ENCODE assay signal across 15 cellular contexts in genomic region chr22:38259370-38259769, GRCh38. TPM values are rescaled to one million over a fixed set of nuclear protein-coding genes. Genes with fewer than 3 reads are reported as not detected.
DNase-seq lines count a peak whose midpoint lies in the region; ATAC-seq, FAIRE-seq and TF ChIP-seq lines count a peak whose summit lies in the region.
"Had no signal": no experiment of that assay in that cellular context is flagged by ENCODE, and none has a peak within 500 bp of the region (broad histone marks: within the 10 kb centered on the region; RNA-seq: fewer than 3 reads in every experiment).

No MANE protein-coding gene starts in this region.

- WGBS in IMR-90 (ENCODE audit: extremely low coverage in 2 of 2, insufficient read length in 1 of 2), 2 experiments, result 80% methylated on average over 1 of the region's 8 CpGs; no CpG with 5 or more reads in 1 of the 2 experiments
- 79 to 90% (median 82%) methylated on average over 8 of the region's 8 CpGs for WGBS in stomach, 5 donors

- H2AK9ac ChIP-seq in IMR-90 (replicated peaks; ENCODE audit: low read depth, low read length, poor library complexity), result no peak overlapping the region

- no peaks in the 10 kb centered on the region for H3K27me3 Mint-ChIP-seq in WTC11 (ENCODE audit: low read depth)
- no peaks in the 10 kb centered on the region for H3K27me3 Mint-ChIP-seq in activated CD4-positive, alpha-beta T cell treated with anti-CD3 and anti-CD28 coated beads for 36 hours
- H3K27me3 Mint-ChIP-seq: activated naive CD4-positive, alpha-beta T cell treated with anti-CD3 and anti-CD28 coated beads, Interleukin-2, amount 50 U/mL, for 24 hours had no signal

- no TSS peak for BruUV-seq in IMR-90 (replicated peaks; lab: Mats Ljungman, UMichigan)

- H3K27me3 ChIP-seq in IMR-90 (ENCODE audit: control insufficient read depth, insufficient read depth, low read length), result no peaks in the 10 kb centered on the region
- no peaks in the 10 kb centered on the region for H3K27me3 ChIP-seq in left lung
- no peaks in the 10 kb centered on the region for H3K27me3 ChIP-seq in stomach
- H3K27me3 ChIP-seq: pancreas had no signal

- ATAC-seq in IMR-90 (ENCODE audit: low read depth), result no peak
- ATAC-seq in WTC11, result no peak
- no peak for ATAC-seq in left lung
- ATAC-seq in GM19452 (IDR thresholded peaks at IDR 0.05; ENCODE audit: unreplicated experiment), result no peak
- no peak for ATAC-seq in activated CD4-positive, alpha-beta T cell treated with anti-CD3 and anti-CD28 coated beads for 36 hours
- ATAC-seq: activated CD8-positive, alpha-beta T cell treated with anti-CD3 and anti-CD28 coated beads, Interleukin-2, amount 10 ng/mL, durations not matched to agents 7 days and 5 days; pancreas had no signal

- DNase-seq in IMR-90 (no peak), WTC11 (ENCODE audit: low spot score) (no peak), left lung (peak in 1 of 2 donors; percentile 25), stomach (no peak), D721Med (ENCODE audit: insufficient read length, low spot score) (no peak), NCI-H1436 (lab: John Stamatoyannopoulos, UW) (no peak)
- no peak for DNase-seq in activated CD4-positive, alpha-beta T cell treated with anti-CD3 and anti-CD28 coated beads for 36 hours
- DNase-seq: activated CD8-positive, alpha-beta T cell treated with anti-CD3 and anti-CD28 coated beads, Interleukin-2, amount 10 ng/mL, durations not matched to agents 7 days and 5 days; kidney glomerular epithelial cell; NCI-H1417; pancreas had no signal

- H3K18ac ChIP-seq in IMR-90 (ENCODE audit: low read depth, low read length), result no peak overlapping the region

- H3K4me1 Mint-ChIP-seq in WTC11, result peaks cover 41% of the 10 kb centered on the region
- peaks cover 19% of the 10 kb centered on the region for H3K4me1 Mint-ChIP-seq in activated CD4-positive, alpha-beta T cell treated with anti-CD3 and anti-CD28 coated beads for 36 hours

- H3K4me3 ChIP-seq in IMR-90 (ENCODE audit: insufficient read depth, low read depth, low read length) (no peak overlapping the region), left lung (no peak overlapping the region), stomach (no peak overlapping the region)
- H3K4me3 ChIP-seq: pancreas had no signal

- H3K27ac Mint-ChIP-seq in WTC11, result peak overlapping the region; percentile 83
- H3K27ac Mint-ChIP-seq in activated CD4-positive, alpha-beta T cell treated with anti-CD3 and anti-CD28 coated beads for 36 hours, result no peak overlapping the region
- H3K27ac Mint-ChIP-seq: activated CD8-positive, alpha-beta T cell treated with anti-CD3 and anti-CD28 coated beads, Interleukin-2, amount 10 ng/mL, durations not matched to agents 7 days and 5 days; activated naive CD4-positive, alpha-beta T cell treated with anti-CD3 and anti-CD28 coated beads, Interleukin-2, amount 50 U/mL, for 24 hours; T-helper 1 cell treated with Interleukin-12 subunit alpha and Interleukin-12 subunit beta and Interleukin-4 antibody, amounts not matched to agents 30 μg/mL and 1 μg/mL, for 36 hours had no signal

- H4K8ac ChIP-seq in IMR-90 (ENCODE audit: low read depth in 2 of 2, low read length in 2 of 2), result peak overlapping the region in 1 of 2 experiments; percentile 27; a peak in 1 of 4 replicates

- no peak overlapping the region for H2AFZ ChIP-seq in IMR-90 (replicated peaks; ENCODE audit: low read length, poor library complexity)

- CTCF ChIA-PET in IMR-90 (lab: Yijun Ruan, JAX), result no interaction called here
- CTCF ChIA-PET in WTC11 (lab: Charles Lee), result interaction anchor here (0.6 kb wide), 1 partner anchor 315 kb away, joined by 4 read pairs; no protein-coding TSS in a partner anchor
- CTCF ChIA-PET in activated CD4-positive, alpha-beta T cell treated with anti-CD3 and anti-CD28 coated beads for 36 hours (lab: Charles Lee), result no interaction called here

- H3K79me1 ChIP-seq in IMR-90 (ENCODE audit: low read depth in 1 of 2, low read length in 2 of 2), result peaks cover 15 to 87% of the 10 kb centered on the region in 2 experiments

- H3K14ac ChIP-seq in IMR-90 (replicated peaks; ENCODE audit: low read depth, low read length), result peak overlapping the region; percentile 57; the same call in 1 of the 2 replicates

- no peak overlapping the region for H2BK20ac ChIP-seq in IMR-90 (ENCODE audit: low read depth, low read length)

- H2BK5ac ChIP-seq in IMR-90 (ENCODE audit: low read depth, low read length, poor library complexity, severe bottlenecking), result peak overlapping the region; percentile 0

- FAIRE-seq in D721Med (lab: Jason Lieb, UNC), result no peak
- FAIRE-seq: colon, pancreas had no signal

- no peak overlapping the region; the same call in 1 of the 2 replicates for H2BK120ac ChIP-seq in IMR-90 (ENCODE audit: low read depth, low read length)

- peak overlapping the region; percentile 53; the same call in 1 of the 2 replicates for H3K23ac ChIP-seq in IMR-90 (ENCODE audit: low read depth, low read length)

- H3K36me3 Mint-ChIP-seq in WTC11, result peaks cover 5% of the 10 kb centered on the region; the same call in 1 of the 2 replicates
- peaks cover 2% of the 10 kb centered on the region for H3K36me3 Mint-ChIP-seq in activated CD4-positive, alpha-beta T cell treated with anti-CD3 and anti-CD28 coated beads for 36 hours (ENCODE audit: low read depth)

- H4K20me1 ChIP-seq in IMR-90 (ENCODE audit: insufficient read depth, low read length), result peaks cover 84% of the 10 kb centered on the region

- peaks cover 4% of the 10 kb centered on the region for H3K36me3 ChIP-seq in IMR-90 (ENCODE audit: control insufficient read depth, insufficient read depth, low read length)
- H3K36me3 ChIP-seq in left lung, result no peaks in the 10 kb centered on the region
- H3K36me3 ChIP-seq in stomach, result peaks cover 0 to 3% (median 0%) of the 10 kb centered on the region in 4 donors
- H3K36me3 ChIP-seq: pancreas had no signal

- H2AK5ac ChIP-seq in IMR-90 (ENCODE audit: low read depth, low read length), result peak overlapping the region; percentile 11; the same call in 1 of the 2 replicates

- TF ChIP-seq POLR2A in IMR-90 (IDR thresholded peaks at IDR 0.05; ENCODE audit: low read depth, low read length) (no peak), stomach (IDR thresholded peaks at IDR 0.05) (no peak)

- H3K4me1 ChIP-seq in IMR-90 (ENCODE audit: control insufficient read depth, insufficient read depth, low read length) (peaks cover 26% of the 10 kb centered on the region), left lung (peaks cover 41 to 74% of the 10 kb centered on the region in 2 donors), stomach (peaks cover 52 to 78% (median 67%) of the 10 kb centered on the region in 4 donors)

- no peak overlapping the region for H3K4ac ChIP-seq in IMR-90 (ENCODE audit: low read depth, low read length)

- no peak overlapping the region; the same call in 2 of the 3 replicates for H2BK15ac ChIP-seq in IMR-90 (ENCODE audit: low read depth, low read length)

- TF ChIP-seq CTCF in IMR-90 (conservative IDR thresholded peaks at IDR 0.05; ENCODE audit: low read depth, low read length), result no peak
- no peak for TF ChIP-seq CTCF in WTC11 (IDR thresholded peaks at IDR 0.05)
- TF ChIP-seq CTCF in left lung (IDR thresholded peaks at IDR 0.05), result no peak
- no peak for TF ChIP-seq CTCF in stomach (IDR thresholded peaks at IDR 0.05)
- no peak for TF ChIP-seq CTCF in D721Med (IDR thresholded peaks at IDR 0.05; ENCODE audit: insufficient read depth, missing control alignments)

- H3K4me2 ChIP-seq in IMR-90 (ENCODE audit: low read depth, low read length), result no peak overlapping the region

- H3K56ac ChIP-seq in IMR-90 (ENCODE audit: extremely low read depth, insufficient read depth, low read length), result no peak overlapping the region

- no peak for TF ChIP-seq EP300 in stomach (IDR thresholded peaks at IDR 0.05)

- H3K27ac ChIP-seq in IMR-90 (ENCODE audit: insufficient read depth, low read length) (no peak overlapping the region), left lung (peak overlapping the region; percentile 55 to 76), stomach (peak overlapping the region in 4 of 5 donors; percentile 80 to 87 (median 81))

- dilution Hi-C loops in IMR-90 (cut with HindIII; ENCODE audit: low sequenced_read_pairs, unreplicated experiment), result no loop called here

- peaks cover 42% of the 10 kb centered on the region for H3K9me1 ChIP-seq in IMR-90 (ENCODE audit: insufficient read depth, low read length)

- in situ Hi-C loops in IMR-90 (cut with MboI; ENCODE audit: low sequenced_read_pairs), result no loop called here

- H3K9ac ChIP-seq in IMR-90 (ENCODE audit: low read depth, low read length), result no peak overlapping the region

- H3K4me3 Mint-ChIP-seq in WTC11, result no peak overlapping the region
- H3K4me3 Mint-ChIP-seq in activated CD4-positive, alpha-beta T cell treated with anti-CD3 and anti-CD28 coated beads for 36 hours, result no peak overlapping the region
- H3K4me3 Mint-ChIP-seq: activated CD8-positive, alpha-beta T cell treated with anti-CD3 and anti-CD28 coated beads, Interleukin-2, amount 10 ng/mL, durations not matched to agents 7 days and 5 days; activated naive CD4-positive, alpha-beta T cell treated with anti-CD3 and anti-CD28 coated beads, Interleukin-2, amount 50 U/mL, for 24 hours; T-helper 1 cell treated with Interleukin-12 subunit alpha and Interleukin-12 subunit beta and Interleukin-4 antibody, amounts not matched to agents 30 μg/mL and 1 μg/mL, for 36 hours had no signal

- no peak overlapping the region for H4K91ac ChIP-seq in IMR-90 (ENCODE audit: insufficient read depth, low read depth, low read length)

- no peak overlapping the region for H4K5ac ChIP-seq in IMR-90 (ENCODE audit: low read depth, low read length)

- no peaks in the 10 kb centered on the region for H3K9me3 ChIP-seq in IMR-90 (ENCODE audit: control insufficient read depth, insufficient read depth, low read length)
- no peaks in the 10 kb centered on the region for H3K9me3 ChIP-seq in left lung
- no peaks in the 10 kb centered on the region for H3K9me3 ChIP-seq in stomach
- H3K9me3 ChIP-seq: pancreas had no signal

- no peaks in the 10 kb centered on the region for H3K9me3 Mint-ChIP-seq in WTC11
- no peaks in the 10 kb centered on the region for H3K9me3 Mint-ChIP-seq in activated CD4-positive, alpha-beta T cell treated with anti-CD3 and anti-CD28 coated beads for 36 hours (ENCODE audit: low read depth)
- H3K9me3 Mint-ChIP-seq: activated naive CD4-positive, alpha-beta T cell treated with anti-CD3 and anti-CD28 coated beads, Interleukin-2, amount 50 U/mL, for 24 hours; T-helper 1 cell treated with Interleukin-12 subunit alpha and Interleukin-12 subunit beta and Interleukin-4 antibody, amounts not matched to agents 30 μg/mL and 1 μg/mL, for 36 hours had no signal

- TF ChIP-seq RAD21 in IMR-90 (IDR thresholded peaks at IDR 0.05; ENCODE audit: low read length), result no peak

- intact Hi-C loops in IMR-90 (cut with micrococcal nuclease), result no loop called here
- intact Hi-C loops in left lung (cut with DNase I), result no loop called here
- intact Hi-C loops in stomach (cut with DNase I; ENCODE audit: low total_unique reads), result no loop called here
- intact Hi-C loops in activated CD4-positive, alpha-beta T cell treated with anti-CD3 and anti-CD28 coated beads for 36 hours (cut with DNase I, micrococcal nuclease), result no loop called here

- POLR2A ChIA-PET in IMR-90 (lab: Charles Lee; ENCODE audit: unreplicated experiment) (no interaction called here), WTC11 (lab: Charles Lee) (no interaction called here)
- POLR2A ChIA-PET in activated CD4-positive, alpha-beta T cell treated with anti-CD3 and anti-CD28 coated beads for 36 hours (lab: Charles Lee), result no interaction called here

RNA-seq across cellular contexts. Expression of gene TMEM184B, which starts 13.4 kb away (rescaled TPM):
- total RNA-seq in IMR-90 (2012; rRNA removed), result 9.1 and 9.2 TPM in 2 replicates
- 81.1 and 87.5 TPM in 2 replicates for polyA plus RNA-seq in IMR-90 (2012; rRNA removed)
- 40.0 and 98.4 TPM in 2 replicates for polyA plus RNA-seq in IMR-90 (2012; cell fraction: cytosol; rRNA removed)
- polyA plus RNA-seq in IMR-90 (2012; cell fraction: nucleus; rRNA removed; ENCODE audit: low replicate concordance), result 132 and 272 TPM in 2 replicates
- total RNA-seq in WTC11 (2021), result 85.9 to 89.7 TPM (median 88.1 TPM) in 3 replicates
- 10 to 100 TPM; 84.5 to 98.3 TPM for total RNA-seq in left lung
- 100 to 1,000 TPM in 1 of 5 donors, 10 to 100 TPM in 4; 27.0 to 110 (median 75.9) TPM for total RNA-seq in stomach
- 10 to 100 TPM in 2 of 3 donors, 1 to 10 TPM in 1; 10.0 to 13.8 (median 10.8) TPM for polyA plus RNA-seq in stomach
- 10 to 100 TPM; 16.0 to 19.8 TPM for total RNA-seq in activated CD4-positive, alpha-beta T cell treated with anti-CD3 and anti-CD28 coated beads for 36 hours

RNA-seq across cellular contexts. Expression of gene MAFF, which starts 57.6 kb away (rescaled TPM):
- total RNA-seq in IMR-90 (2012; rRNA removed) (18.3 and 24.2 TPM in 2 replicates), WTC11 (2021) (4.6 to 6.1 TPM (median 5.7 TPM) in 3 replicates), left lung (10 to 100 TPM; 12.1 to 17.1 TPM), stomach (100 to 1,000 TPM in 2 of 5 donors, 10 to 100 TPM in 1, 1 to 10 TPM in 1, under 1 TPM in 1; 0.58 to 130 (median 58.9) TPM)
- polyA plus RNA-seq in IMR-90 (2012; rRNA removed) (25.9 and 29.5 TPM in 2 replicates), stomach (10 to 100 TPM; 16.0 to 65.7 (median 35.7) TPM)
- polyA plus RNA-seq in IMR-90 (2012; cell fraction: cytosol; rRNA removed), result 31.9 and 44.3 TPM in 2 replicates
- polyA plus RNA-seq in IMR-90 (2012; cell fraction: nucleus; rRNA removed; ENCODE audit: low replicate concordance), result 60.3 and 64.4 TPM in 2 replicates
- total RNA-seq in activated CD4-positive, alpha-beta T cell treated with anti-CD3 and anti-CD28 coated beads for 36 hours, result 1 to 10 TPM; 8.3 to 9.4 TPM

RNA-seq across cellular contexts. Expression of gene CSNK1E, which starts 57.9 kb away (rescaled TPM):
- total RNA-seq in IMR-90 (2012; rRNA removed), result 114 and 116 TPM in 2 replicates
- polyA plus RNA-seq in IMR-90 (2012; rRNA removed), result 270 and 276 TPM in 2 replicates
- 125 and 248 TPM in 2 replicates for polyA plus RNA-seq in IMR-90 (2012; cell fraction: cytosol; rRNA removed)
- polyA plus RNA-seq in IMR-90 (2012; cell fraction: nucleus; rRNA removed; ENCODE audit: low replicate concordance), result 504 and 679 TPM in 2 replicates
- 262 to 271 TPM (median 265 TPM) in 3 replicates for total RNA-seq in WTC11 (2021)
- total RNA-seq in left lung, result 100 to 1,000 TPM in 1 of 2 donors, 10 to 100 TPM in 1; 95.3 to 123 TPM
- 100 to 1,000 TPM in 2 of 5 donors, 10 to 100 TPM in 3; 19.4 to 135 (median 93.9) TPM for total RNA-seq in stomach
- polyA plus RNA-seq in stomach, result 10 to 100 TPM; 47.5 to 69.3 (median 66.9) TPM
- 100 to 1,000 TPM; 117 to 145 TPM for total RNA-seq in activated CD4-positive, alpha-beta T cell treated with anti-CD3 and anti-CD28 coated beads for 36 hours
